In the genomic region with DNA sequence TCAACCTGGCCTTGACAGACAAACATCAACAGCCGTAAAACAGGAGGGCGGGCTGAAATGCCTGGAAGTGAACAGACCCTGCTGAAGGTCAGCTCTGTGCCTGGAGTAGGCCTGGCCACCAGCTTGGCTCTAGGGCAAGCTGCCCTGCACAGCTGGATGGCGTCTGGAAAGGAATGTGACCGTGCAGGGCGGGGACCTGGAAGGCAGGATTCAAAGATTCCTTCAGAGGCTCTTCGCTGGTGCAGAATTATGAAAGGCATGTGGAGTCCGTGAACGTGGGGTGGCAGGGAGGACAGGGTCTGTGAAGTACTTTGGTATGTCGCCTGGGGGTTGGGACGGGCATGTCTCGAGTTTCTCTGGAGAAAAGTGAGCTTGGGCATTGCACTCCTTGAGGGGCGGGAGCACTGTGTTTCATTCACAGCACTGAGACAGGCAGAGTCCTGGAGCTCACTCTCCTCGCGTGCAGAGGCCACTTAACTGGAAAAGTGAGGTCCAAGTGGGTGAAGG, we compare ENCODE assay signal across 1 cellular context.
TF ChIP-seq lines count a peak whose summit lies in the region.

No MANE protein-coding gene starts in this region.

TF ChIP-seq in A549, 52 proteins besides CTCF, POLR2A, EP300 and RAD21 (continued from another document):
- no peak for TF ChIP-seq MAX (IDR thresholded peaks at IDR 0.05)
